ENCODE assay signal across 11 cellular contexts in genomic region chr19:56840452-56841193, GRCh38. TPM values are rescaled to one million over a fixed set of nuclear protein-coding genes. Genes with fewer than 3 reads are reported as not detected.
DNase-seq lines count a peak whose midpoint lies in the region; FAIRE-seq and TF ChIP-seq lines count a peak whose summit lies in the region.
"Had no signal": no experiment of that assay in that cellular context is flagged by ENCODE, and none has a peak within 500 bp of the region (broad histone marks: within the 10 kb centered on the region; RNA-seq: fewer than 3 reads in every experiment).

Gene PEG3 (minus strand): TSS chr19:56840726. CDS start chr19:56824655, 16,071 bp downstream.
Gene ZIM2 (minus strand): TSS chr19:56840726. CDS start chr19:56824277, 16,449 bp downstream.

- no peak for DNase-seq in activated CD4-positive, alpha-beta T cell treated with anti-CD3 and anti-CD28 coated beads, Interleukin-2, amount 10 ng/mL, durations not matched to agents 24 days and 14 days
- DNase-seq in activated CD4-positive, alpha-beta T cell treated with anti-CD3 and anti-CD28 coated beads for 48 hours = no peak
- peak; percentile 28 for DNase-seq in mucosa of gallbladder (ENCODE audit: low spot score)
- no peak for DNase-seq in tibial nerve (ENCODE audit: low spot score in 2 of 2)
- DNase-seq in H54 (ENCODE audit: insufficient read length, low spot score) = no peak
- DNase-seq in HK-2 (ENCODE audit: unreplicated experiment) = no peak
- DNase-seq in amniotic stem cell (lab: John Stamatoyannopoulos, UW) = no peak
- DNase-seq: NCI-H1105 had no signal

- no peaks in the 10 kb centered on the region for H3K4me1 ChIP-seq in esophagus (ENCODE audit: control insufficient read depth in 2 of 2, insufficient read depth in 2 of 2, low read length in 1 of 2)
- H3K4me1 ChIP-seq in tibial nerve = peaks cover 0 to 15% (median 3%) of the 10 kb centered on the region in 4 donors

- WGBS in esophagus, 2 donors = 54 to 58% methylated on average over 36 to 49 of the region's 49 CpGs
- WGBS in tibial nerve, 2 donors = 45 to 47% methylated on average over 22 to 47 of the region's 49 CpGs

- H3K36me3 Mint-ChIP-seq in activated CD4-positive, alpha-beta T cell treated with anti-CD3 and anti-CD28 coated beads, Interleukin-2, amount 10 ng/mL, durations not matched to agents 24 days and 14 days (ENCODE audit: low read depth) = peaks cover 5% of the 10 kb centered on the region

- peaks cover 19% of the 10 kb centered on the region for H3K9me3 Mint-ChIP-seq in activated CD4-positive, alpha-beta T cell treated with anti-CD3 and anti-CD28 coated beads, Interleukin-2, amount 10 ng/mL, durations not matched to agents 24 days and 14 days

- TF ChIP-seq CTCF in tibial nerve (IDR thresholded peaks at IDR 0.05) = no peak

- H3K27me3 Mint-ChIP-seq in activated CD4-positive, alpha-beta T cell treated with anti-CD3 and anti-CD28 coated beads, Interleukin-2, amount 10 ng/mL, durations not matched to agents 24 days and 14 days = no peaks in the 10 kb centered on the region

- H3K4me1 Mint-ChIP-seq in activated CD4-positive, alpha-beta T cell treated with anti-CD3 and anti-CD28 coated beads, Interleukin-2, amount 10 ng/mL, durations not matched to agents 24 days and 14 days = no peaks in the 10 kb centered on the region

- intact Hi-C loops in activated CD4-positive, alpha-beta T cell treated with anti-CD3 and anti-CD28 coated beads, Interleukin-2, amount 10 ng/mL, durations not matched to agents 24 days and 14 days (cut with micrococcal nuclease) = no loop called here

- H3K27me3 ChIP-seq in esophagus (ENCODE audit: control insufficient read depth in 1 of 2, insufficient read depth in 2 of 2, low read length in 2 of 2) (no peaks in the 10 kb centered on the region), tibial nerve (no peaks in the 10 kb centered on the region)

- TF ChIP-seq POLR2A in tibial nerve (IDR thresholded peaks at IDR 0.05) = peak in 1 of 2 donors; percentile 28
- no peak for TF ChIP-seq POLR2A in H54 (IDR thresholded peaks at IDR 0.05; ENCODE audit: low read depth, low read length)

- H3K27ac Mint-ChIP-seq in activated CD4-positive, alpha-beta T cell treated with anti-CD3 and anti-CD28 coated beads, Interleukin-2, amount 10 ng/mL, durations not matched to agents 24 days and 14 days = peak within 1 kb of the TSS; percentile 11

- H3K4me3 Mint-ChIP-seq in activated CD4-positive, alpha-beta T cell treated with anti-CD3 and anti-CD28 coated beads, Interleukin-2, amount 10 ng/mL, durations not matched to agents 24 days and 14 days = no peak within 1 kb of the TSS

- FAIRE-seq in H54 (lab: Jason Lieb, UNC) = no peak
- FAIRE-seq: keratinocyte had no signal

- H3K36me3 ChIP-seq in esophagus (ENCODE audit: control insufficient read depth in 2 of 2, insufficient read depth in 2 of 2, low read length in 1 of 2) (no peaks in the 10 kb centered on the region), tibial nerve (no peaks in the 10 kb centered on the region)

- H3K27ac ChIP-seq in esophagus (ENCODE audit: low read depth in 2 of 2, low read length in 1 of 2) = peak within 1 kb of the TSS; percentile 41 to 64
- peak within 1 kb of the TSS; percentile 58 to 92 (median 72) for H3K27ac ChIP-seq in tibial nerve

- H3K9me3 ChIP-seq in esophagus (ENCODE audit: control insufficient read depth in 2 of 2, insufficient read depth in 1 of 2, low read depth in 1 of 2, low read length in 1 of 2) (peaks cover 15 to 37% of the 10 kb centered on the region in 2 donors), tibial nerve (peaks cover 0 to 36% (median 0%) of the 10 kb centered on the region in 4 donors)

- peak in 1 of 2 donors; percentile 18 for TF ChIP-seq EP300 in tibial nerve (IDR thresholded peaks at IDR 0.05)

- H3K4me3 ChIP-seq in esophagus (ENCODE audit: low read depth in 1 of 2, low read length in 2 of 2) = peak within 1 kb of the TSS; percentile 21 to 23
- peak within 1 kb of the TSS; percentile 33 to 56 (median 44) for H3K4me3 ChIP-seq in tibial nerve

RNA-seq across cellular contexts. Expression of gene PEG3, which starts in this region (rescaled TPM):
- total RNA-seq in activated CD4-positive, alpha-beta T cell treated with anti-CD3 and anti-CD28 coated beads, Interleukin-2, amount 10 ng/mL, durations not matched to agents 24 days and 14 days = not detected in 2 replicates
- polyA plus RNA-seq in esophagus = under 1 TPM; 0.52 to 0.63 TPM
- total RNA-seq in mucosa of gallbladder (7.7 TPM), tibial nerve (10 to 100 TPM in 1 of 4 donors, 1 to 10 TPM in 3; 9.0 to 14.7 (median 9.8) TPM)
- total RNA-seq: T-helper 1 cell treated with Interleukin-12 subunit alpha and Interleukin-12 subunit beta and Interleukin-4 antibody, amounts not matched to agents 30 ng/mL and 1 ng/mL, for 36 hours had no signal

RNA-seq across cellular contexts. Expression of gene ZIM2, which starts in this region (rescaled TPM):
- total RNA-seq in activated CD4-positive, alpha-beta T cell treated with anti-CD3 and anti-CD28 coated beads, Interleukin-2, amount 10 ng/mL, durations not matched to agents 24 days and 14 days = not detected in 2 replicates
- polyA plus RNA-seq in esophagus = under 1 TPM in 1 of 2 donors, not detected in 1; 0.01 TPM
- not detected for total RNA-seq in mucosa of gallbladder
- not detected for total RNA-seq in tibial nerve
- total RNA-seq: T-helper 1 cell treated with Interleukin-12 subunit alpha and Interleukin-12 subunit beta and Interleukin-4 antibody, amounts not matched to agents 30 ng/mL and 1 ng/mL, for 36 hours had no signal
- polyA plus RNA-seq: keratinocyte had no signal
